In the genomic region with DNA sequence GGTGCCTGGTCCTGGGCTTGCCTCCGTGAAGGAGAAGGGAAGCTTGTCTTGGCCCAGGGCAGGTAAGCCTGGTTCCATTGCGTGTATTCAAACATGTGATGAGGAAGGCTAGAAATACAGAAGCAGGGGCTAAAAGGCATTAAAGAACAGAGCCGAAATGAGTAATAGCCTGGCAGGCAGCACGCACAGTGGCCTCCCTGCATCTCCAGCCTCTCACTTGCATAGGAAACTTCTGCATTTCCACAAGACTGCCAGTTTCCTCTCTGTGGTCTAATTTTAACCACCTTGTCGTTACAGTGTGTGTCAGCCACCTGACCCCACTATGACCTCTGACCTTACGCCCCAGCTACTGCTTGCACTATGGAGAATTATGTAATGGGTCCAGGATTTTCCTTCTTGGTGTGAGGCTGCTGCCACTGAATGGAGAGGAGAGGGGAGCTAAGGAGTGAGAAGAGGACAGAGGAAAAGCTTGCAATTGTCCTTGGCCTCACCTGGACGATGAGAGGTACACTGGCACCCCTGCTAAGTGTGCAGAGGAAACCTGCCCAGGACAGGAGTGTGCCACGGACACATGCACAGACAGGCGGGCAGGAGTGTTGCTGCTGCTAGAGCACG, we compare ENCODE assay signal across 8 cellular contexts. TPM values are rescaled to one million over a fixed set of nuclear protein-coding genes. Genes with fewer than 3 reads are reported as not detected.
DNase-seq lines count a peak whose midpoint lies in the region; ATAC-seq and TF ChIP-seq lines count a peak whose summit lies in the region.

No MANE protein-coding gene starts in this region.

- H3K9me3 ChIP-seq in osteoblast (ENCODE audit: low read depth, low read length): no peaks in the 10 kb centered on the region

- H3K27ac ChIP-seq in osteoblast (ENCODE audit: low read depth, low read length): peak overlapping the region; percentile 1

- DNase-seq in stimulated activated naive CD4-positive, alpha-beta T cell treated with Interleukin-2 at 50 U/mL for 16 hours (lab: John Stamatoyannopoulos, UW): peak; percentile 63
- DNase-seq in stimulated activated naive CD4-positive, alpha-beta T cell (lab: John Stamatoyannopoulos, UW): no peak
- peak; percentile 74 for DNase-seq in RPMI8226
- DNase-seq in cardiac fibroblast (ENCODE audit: low read depth in 2 of 2): peak; percentile 53 to 57
- DNase-seq in osteoblast (ENCODE audit: insufficient read length, low spot score, missing footprints): no peak
- no peak for DNase-seq in SW 1271 (lab: John Stamatoyannopoulos, UW)
- no peak for DNase-seq in dedifferentiated amniotic fluid mesenchymal stem cell (ENCODE audit: extremely low spot score)

- H3K27me3 ChIP-seq in osteoblast (ENCODE audit: insufficient read depth, low read length): no peaks in the 10 kb centered on the region

- no peak overlapping the region for H3K4me2 ChIP-seq in osteoblast (ENCODE audit: insufficient read depth, low read length)

- no peaks in the 10 kb centered on the region for H3K79me2 ChIP-seq in osteoblast (ENCODE audit: insufficient read depth, low read length)

- ATAC-seq in GM21367 (IDR thresholded peaks at IDR 0.05; ENCODE audit: unreplicated experiment): no peak

- H2AFZ ChIP-seq in osteoblast (ENCODE audit: low read length): no peak overlapping the region

- H3K4me3 ChIP-seq in cardiac fibroblast (replicated peaks in 1 of 2; ENCODE audit: low read depth in 2 of 2, low read length in 2 of 2) (no peak overlapping the region), osteoblast (ENCODE audit: insufficient read depth, low read length) (no peak overlapping the region)

- H3K36me3 ChIP-seq in osteoblast (ENCODE audit: insufficient read depth, low read length): peaks cover 8% of the 10 kb centered on the region

- TF ChIP-seq CTCF in cardiac fibroblast (IDR thresholded peaks at IDR 0.05; ENCODE audit: low read depth, low read length): no peak
- no peak for TF ChIP-seq CTCF in osteoblast (IDR thresholded peaks at IDR 0.05; ENCODE audit: extremely low read depth, low read depth, low read length)

- no peaks in the 10 kb centered on the region for H4K20me1 ChIP-seq in osteoblast (ENCODE audit: insufficient read depth, low read length)

- H3K4me1 ChIP-seq in osteoblast (ENCODE audit: insufficient read depth, low read length): peaks cover 49% of the 10 kb centered on the region

RNA-seq across cellular contexts. Expression of gene HIC1, which starts 32.8 kb away (rescaled TPM):
- total RNA-seq in osteoblast: 18.5 and 19.7 TPM in 2 replicates

RNA-seq across cellular contexts. Expression of gene OVCA2, which starts 45.9 kb away (rescaled TPM):
- 59.0 and 61.3 TPM in 2 replicates for total RNA-seq in osteoblast

RNA-seq across cellular contexts. Expression of gene DPH1, which starts 57.8 kb away (rescaled TPM):
- total RNA-seq in osteoblast: 52.7 and 63.7 TPM in 2 replicates

Comparison
In these comparisons a context has a peak if more than half of its experiments do, and no peak if none do; other contexts are left out.
1. DNase-seq: peak in stimulated activated naive CD4-positive, alpha-beta T cell treated with Interleukin-2 at 50 U/mL for 16 hours (single experiment), RPMI8226 (single experiment) and cardiac fibroblast (2 of 2); none in stimulated activated naive CD4-positive, alpha-beta T cell (0 of 6), osteoblast (single experiment), SW 1271 (0 of 2) and dedifferentiated amniotic fluid mesenchymal stem cell (single experiment).